In the genomic region with DNA sequence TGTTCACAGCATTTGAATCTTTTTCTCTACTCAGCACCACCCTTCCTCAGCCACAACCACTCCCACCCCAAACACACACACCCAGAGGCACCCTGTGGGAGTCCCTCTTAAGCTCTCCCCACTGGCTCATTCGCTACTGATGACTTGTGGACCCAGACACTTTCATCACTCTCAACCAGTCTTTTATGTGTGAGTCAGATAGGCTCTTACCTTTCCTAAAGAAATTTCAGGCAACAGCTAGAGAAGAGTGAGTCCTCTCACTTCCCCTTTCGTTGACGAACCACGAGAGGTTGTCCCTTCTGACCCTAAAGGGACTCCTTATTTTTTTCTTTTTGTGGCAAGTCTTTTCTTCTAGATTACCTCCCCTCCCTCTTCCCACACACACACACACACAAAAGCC, we compare ENCODE assay signal across 8 cellular contexts. TPM values are rescaled to one million over a fixed set of nuclear protein-coding genes. Genes with fewer than 3 reads are reported as not detected.
DNase-seq lines count a peak whose midpoint lies in the region; ATAC-seq lines count a peak whose summit lies in the region.

No MANE protein-coding gene starts in this region.

- H3K4me1 Mint-ChIP-seq in activated CD4-positive, alpha-beta memory T cell treated with anti-CD3 and anti-CD28 coated beads for 36 hours (ENCODE audit: low read depth) = peaks cover 30% of the 10 kb centered on the region
- peaks cover 19% of the 10 kb centered on the region for H3K4me1 Mint-ChIP-seq in activated T-helper 2 cell treated with anti-CD3 and anti-CD28 coated beads, Interferon-gamma antibody, Interleukin-2, Interleukin-4, amounts not matched to agents 10 μg/mL and 5 μg/mL and 100 μg/mL, durations not matched to agents 14 hours and 24 hours and 36 hours (ENCODE audit: low read depth)

- H2AFZ ChIP-seq in ACC112 (ENCODE audit: low read length, unreplicated experiment) = no peak overlapping the region

- peak; percentile 99 for ATAC-seq in GM19395 (IDR thresholded peaks at IDR 0.05; ENCODE audit: unreplicated experiment)
- peak; percentile 97 for ATAC-seq in HG03439 (IDR thresholded peaks at IDR 0.05; ENCODE audit: unreplicated experiment)

- intact Hi-C loops in activated CD4-positive, alpha-beta memory T cell treated with anti-CD3 and anti-CD28 coated beads for 36 hours (cut with micrococcal nuclease) = loop anchor here (1.0 to 2.0 kb wide), 3 partner anchors 29 to 467 kb away; no protein-coding TSS in a partner anchor
- intact Hi-C loops in activated T-helper 2 cell treated with anti-CD3 and anti-CD28 coated beads, Interferon-gamma antibody, Interleukin-2, Interleukin-4, amounts not matched to agents 10 μg/mL and 5 μg/mL and 100 μg/mL, durations not matched to agents 14 hours and 24 hours and 36 hours (cut with micrococcal nuclease) = loop anchor here (2.0 to 10.0 kb wide), 2 partner anchors 57 to 207 kb away; partner anchors contain the start of genes ARHGAP31 and TEX55

- peaks cover 2% of the 10 kb centered on the region for H3K79me2 ChIP-seq in ACC112 (ENCODE audit: control insufficient read depth, insufficient read depth, low read length, unreplicated experiment)

- H3K4me3 ChIP-seq in ACC112 (ENCODE audit: low read depth, low read length) = no peak overlapping the region

- H3K4me3 Mint-ChIP-seq in activated CD4-positive, alpha-beta memory T cell treated with anti-CD3 and anti-CD28 coated beads for 36 hours = no peak overlapping the region
- no peak overlapping the region for H3K4me3 Mint-ChIP-seq in activated T-helper 2 cell treated with anti-CD3 and anti-CD28 coated beads, Interferon-gamma antibody, Interleukin-2, Interleukin-4, amounts not matched to agents 10 μg/mL and 5 μg/mL and 100 μg/mL, durations not matched to agents 14 hours and 24 hours and 36 hours (ENCODE audit: low read depth)

- POLR2A ChIA-PET in activated CD4-positive, alpha-beta memory T cell treated with anti-CD3 and anti-CD28 coated beads for 36 hours (lab: Charles Lee) = interaction anchor here (1.1 to 2.2 kb wide), 2 partner anchors 30 to 57 kb away, joined by 3 to 10 read pairs; partner anchors contain the start of gene ARHGAP31

- DNase-seq in activated CD4-positive, alpha-beta memory T cell treated with anti-CD3 and anti-CD28 coated beads for 36 hours = peak; percentile 58
- DNase-seq in iris pigment epithelial cell (ENCODE audit: low read depth) = peak; percentile 60
- peak; percentile 10 for DNase-seq in stimulated activated naive CD4-positive, alpha-beta T cell treated with Interleukin-2 at 50 U/mL for 16 hours (lab: John Stamatoyannopoulos, UW)
- DNase-seq in activated T-helper 2 cell treated with anti-CD3 and anti-CD28 coated beads, Interferon-gamma antibody, Interleukin-2, Interleukin-4, amounts not matched to agents 10 μg/mL and 5 μg/mL and 100 μg/mL, durations not matched to agents 14 hours and 24 hours and 36 hours (ENCODE audit: low spot score) = no peak
- DNase-seq in inferior parietal cortex (ENCODE audit: extremely low spot score) = no peak

- H3K36me3 ChIP-seq in ACC112 (ENCODE audit: insufficient read depth, low read length) = no peaks in the 10 kb centered on the region

- no peaks in the 10 kb centered on the region for H3K27me3 Mint-ChIP-seq in activated CD4-positive, alpha-beta memory T cell treated with anti-CD3 and anti-CD28 coated beads for 36 hours
- peaks cover 8% of the 10 kb centered on the region for H3K27me3 Mint-ChIP-seq in activated T-helper 2 cell treated with anti-CD3 and anti-CD28 coated beads, Interferon-gamma antibody, Interleukin-2, Interleukin-4, amounts not matched to agents 10 μg/mL and 5 μg/mL and 100 μg/mL, durations not matched to agents 14 hours and 24 hours and 36 hours (ENCODE audit: low read depth)

- H3K9me3 Mint-ChIP-seq in activated CD4-positive, alpha-beta memory T cell treated with anti-CD3 and anti-CD28 coated beads for 36 hours = no peaks in the 10 kb centered on the region
- H3K9me3 Mint-ChIP-seq in activated T-helper 2 cell treated with anti-CD3 and anti-CD28 coated beads, Interferon-gamma antibody, Interleukin-2, Interleukin-4, amounts not matched to agents 10 μg/mL and 5 μg/mL and 100 μg/mL, durations not matched to agents 14 hours and 24 hours and 36 hours = no peaks in the 10 kb centered on the region

- peak overlapping the region; percentile 23 for H3K27ac Mint-ChIP-seq in activated CD4-positive, alpha-beta memory T cell treated with anti-CD3 and anti-CD28 coated beads for 36 hours
- H3K27ac Mint-ChIP-seq in activated T-helper 2 cell treated with anti-CD3 and anti-CD28 coated beads, Interferon-gamma antibody, Interleukin-2, Interleukin-4, amounts not matched to agents 10 μg/mL and 5 μg/mL and 100 μg/mL, durations not matched to agents 14 hours and 24 hours and 36 hours = no peak overlapping the region

- no peaks in the 10 kb centered on the region for H3K27me3 ChIP-seq in ACC112 (ENCODE audit: insufficient read depth, low read length)

- CTCF ChIA-PET in activated CD4-positive, alpha-beta memory T cell treated with anti-CD3 and anti-CD28 coated beads for 36 hours (lab: Charles Lee) = interaction anchor here (0.9 to 2.0 kb wide), 7 partner anchors 8 to 469 kb away, joined by 3 to 16 read pairs (median 4); partner anchors contain the start of genes ARHGAP31 and TEX55

- no peaks in the 10 kb centered on the region for H3K36me3 Mint-ChIP-seq in activated CD4-positive, alpha-beta memory T cell treated with anti-CD3 and anti-CD28 coated beads for 36 hours
- H3K36me3 Mint-ChIP-seq in activated T-helper 2 cell treated with anti-CD3 and anti-CD28 coated beads, Interferon-gamma antibody, Interleukin-2, Interleukin-4, amounts not matched to agents 10 μg/mL and 5 μg/mL and 100 μg/mL, durations not matched to agents 14 hours and 24 hours and 36 hours (ENCODE audit: low read depth) = no peaks in the 10 kb centered on the region

- H3K4me1 ChIP-seq in ACC112 (ENCODE audit: control insufficient read depth, insufficient read depth, low read length, unreplicated experiment) = peaks cover 21% of the 10 kb centered on the region

- peak overlapping the region; percentile 70 for H3K27ac ChIP-seq in ACC112 (ENCODE audit: low read depth, low read length)

RNA-seq across cellular contexts. Expression of gene ARHGAP31, which starts 58.1 kb away (rescaled TPM):
- 10 to 100 TPM; 10.8 to 11.4 TPM for total RNA-seq in activated CD4-positive, alpha-beta memory T cell treated with anti-CD3 and anti-CD28 coated beads for 36 hours
- 13.2 and 14.0 TPM in 2 replicates for total RNA-seq in activated T-helper 2 cell treated with anti-CD3 and anti-CD28 coated beads, Interferon-gamma antibody, Interleukin-2, Interleukin-4, amounts not matched to agents 10 μg/mL and 5 μg/mL and 100 μg/mL, durations not matched to agents 14 hours and 24 hours and 36 hours

Comparison
In these comparisons a context has a peak if more than half of its experiments do, and no peak if none do; other contexts are left out.
1. DNase-seq: peak in activated CD4-positive, alpha-beta memory T cell treated with anti-CD3 and anti-CD28 coated beads for 36 hours (single experiment), iris pigment epithelial cell (single experiment) and stimulated activated naive CD4-positive, alpha-beta T cell treated with Interleukin-2 at 50 U/mL for 16 hours (single experiment); none in activated T-helper 2 cell treated with anti-CD3 and anti-CD28 coated beads, Interferon-gamma antibody, Interleukin-2, Interleukin-4, amounts not matched to agents 10 μg/mL and 5 μg/mL and 100 μg/mL, durations not matched to agents 14 hours and 24 hours and 36 hours (single experiment) and inferior parietal cortex (single experiment).